ENCODE assay signal across 8 cellular contexts in the genomic region with DNA sequence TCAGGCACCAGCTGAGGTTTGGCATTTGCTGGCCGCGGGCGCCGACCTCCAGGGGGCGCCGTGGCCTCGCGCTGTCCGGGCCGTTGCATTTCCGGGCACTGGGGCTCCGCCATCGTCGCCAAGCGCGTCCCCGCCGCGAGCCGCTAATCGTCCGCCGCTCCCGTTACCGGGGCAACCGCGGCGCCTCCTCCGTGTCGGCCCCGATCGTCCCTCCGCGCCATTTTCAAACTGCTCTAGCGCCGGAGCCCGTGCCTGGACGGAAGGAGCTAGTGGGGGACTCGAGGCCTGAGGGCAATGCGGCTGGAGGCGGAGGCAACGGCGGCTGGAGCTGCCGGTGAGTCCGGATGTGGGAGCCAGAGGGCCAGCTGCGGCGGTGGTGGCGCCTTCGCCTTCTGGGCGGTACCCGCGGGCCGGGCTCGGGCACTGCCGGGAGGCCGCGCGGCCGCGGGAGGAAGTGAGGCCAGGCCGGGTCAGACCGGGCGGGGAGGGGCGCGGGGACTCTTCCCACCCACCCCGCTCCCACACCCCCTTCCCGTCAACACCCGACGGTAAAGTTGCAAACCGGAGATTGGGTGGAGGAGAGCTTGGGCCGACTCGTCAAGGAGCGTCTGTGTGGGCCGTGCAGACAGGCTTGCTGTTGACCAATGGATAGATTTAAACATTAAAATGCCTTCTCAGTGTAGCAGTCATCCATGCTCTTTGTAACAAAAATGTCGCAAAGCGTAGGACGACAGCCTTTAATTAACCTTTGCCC. TPM values are rescaled to one million over a fixed set of nuclear protein-coding genes. Genes with fewer than 3 reads are reported as not detected.
DNase-seq lines count a peak whose midpoint lies in the region; ATAC-seq and TF ChIP-seq lines count a peak whose summit lies in the region.

A gene with protein sequence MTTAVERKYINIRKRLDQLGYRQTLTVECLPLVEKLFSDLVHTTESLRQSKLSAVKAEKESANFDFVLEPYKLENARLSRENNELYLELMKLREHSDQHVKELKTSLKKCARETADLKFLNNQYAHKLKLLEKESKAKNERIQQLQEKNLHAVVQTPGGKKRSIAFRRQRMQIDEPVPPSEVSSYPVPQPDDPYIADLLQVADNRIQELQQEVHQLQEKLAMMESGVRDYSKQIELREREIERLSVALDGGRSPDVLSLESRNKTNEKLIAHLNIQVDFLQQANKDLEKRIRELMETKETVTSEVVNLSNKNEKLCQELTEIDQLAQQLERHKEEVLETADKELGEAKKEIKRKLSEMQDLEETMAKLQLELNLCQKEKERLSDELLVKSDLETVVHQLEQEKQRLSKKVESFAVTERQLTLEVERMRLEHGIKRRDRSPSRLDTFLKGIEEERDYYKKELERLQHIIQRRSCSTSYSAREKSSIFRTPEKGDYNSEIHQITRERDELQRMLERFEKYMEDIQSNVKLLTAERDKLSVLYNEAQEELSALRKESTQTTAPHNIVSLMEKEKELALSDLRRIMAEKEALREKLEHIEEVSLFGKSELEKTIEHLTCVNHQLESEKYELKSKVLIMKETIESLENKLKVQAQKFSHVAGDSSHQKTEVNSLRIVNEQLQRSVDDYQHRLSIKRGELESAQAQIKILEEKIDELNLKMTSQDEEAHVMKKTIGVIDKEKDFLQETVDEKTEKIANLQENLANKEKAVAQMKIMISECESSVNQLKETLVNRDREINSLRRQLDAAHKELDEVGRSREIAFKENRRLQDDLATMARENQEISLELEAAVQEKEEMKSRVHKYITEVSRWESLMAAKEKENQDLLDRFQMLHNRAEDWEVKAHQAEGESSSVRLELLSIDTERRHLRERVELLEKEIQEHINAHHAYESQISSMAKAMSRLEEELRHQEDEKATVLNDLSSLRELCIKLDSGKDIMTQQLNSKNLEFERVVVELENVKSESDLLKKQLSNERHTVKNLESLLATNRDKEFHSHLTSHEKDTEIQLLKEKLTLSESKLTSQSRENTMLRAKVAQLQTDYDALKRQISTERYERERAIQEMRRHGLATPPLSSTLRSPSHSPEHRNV (plus strand): TSS at position 220 of the 754 bp plus-strand sequence. CDS start 3,186 bp downstream, outside the sequence.

- CTCF ChIA-PET in Panc1 (lab: Charles Lee) = interaction anchor here (0.5 to 0.9 kb wide), 4 partner anchors 29 to 496 kb away, joined by 3 to 5 read pairs (median 3); no protein-coding TSS in a partner anchor

- H3K36me3 ChIP-seq in KOPT-K1 (ENCODE audit: insufficient read depth, low read length) (peaks cover 23% of the 10 kb centered on the region), Panc1 (ENCODE audit: control insufficient read depth, insufficient read depth, low read length) (peaks cover 2% of the 10 kb centered on the region), muscle layer of duodenum (ENCODE audit: control insufficient read depth in 1 of 2, insufficient read depth in 2 of 2, low read length in 2 of 2) (peaks cover 0 to 7% of the 10 kb centered on the region in 2 donors)

- peaks cover 16% of the 10 kb centered on the region for H3K36me3 Mint-ChIP-seq in activated T-cell treated with anti-CD3 and anti-CD28 coated beads, Interleukin-2, amount 50 U/mL, for 4 hours (ENCODE audit: insufficient read depth)

- H3K4me1 ChIP-seq in Panc1 (ENCODE audit: control insufficient read depth, insufficient read depth, low read length) (peaks cover 15% of the 10 kb centered on the region), muscle layer of duodenum (ENCODE audit: control insufficient read depth in 1 of 2, insufficient read depth in 2 of 2, low read length in 2 of 2) (peaks cover 11 to 19% of the 10 kb centered on the region in 2 donors)

- no peaks in the 10 kb centered on the region for H3K27me3 Mint-ChIP-seq in activated T-cell treated with anti-CD3 and anti-CD28 coated beads, Interleukin-2, amount 50 U/mL, for 4 hours (ENCODE audit: low read depth)

- DNase-seq in Daoy (ENCODE audit: low read depth) (peak; percentile 89), Panc1 (ENCODE audit: low read depth, low spot score) (peak; percentile 61)
- DNase-seq in activated T-cell treated with anti-CD3 and anti-CD28 coated beads, Interleukin-2, amount 50 U/mL, for 4 hours = peak; percentile 85
- DNase-seq in stimulated activated CD8-positive, alpha-beta memory T cell treated with anti-CD3 and anti-CD28 coated beads, Interleukin-7, amount 100 ng/mL, for 24 hours (ENCODE audit: low read depth) = peak; percentile 76

- intact Hi-C loops in Panc1 (cut with micrococcal nuclease; ENCODE audit: unreplicated experiment) = loop anchor here (5.0 kb wide), 1 partner anchor 353 kb away; no protein-coding TSS in a partner anchor

- peak within 1 kb of the TSS; percentile 95 for H3K4me3 Mint-ChIP-seq in activated T-cell treated with anti-CD3 and anti-CD28 coated beads, Interleukin-2, amount 50 U/mL, for 4 hours

- ATAC-seq in GM21825 (IDR thresholded peaks at IDR 0.05; ENCODE audit: unreplicated experiment) (peak; percentile 79), Panc1 (peak; percentile 93), esophagus mucosa (peak; percentile 94)
- peak; percentile 81 to 88 for ATAC-seq in activated T-cell treated with anti-CD3 and anti-CD28 coated beads, Interleukin-2, amount 50 U/mL, for 4 hours

- no TSS peak for BruUV-seq in Panc1 (replicated peaks; lab: Mats Ljungman, UMichigan)

- peak within 1 kb of the TSS; percentile 85 for H3K27ac ChIP-seq in KOPT-K1 (ENCODE audit: low read depth, low read length, poor library complexity, severe bottlenecking)
- H3K27ac ChIP-seq in Panc1 (ENCODE audit: low read length) = peak within 1 kb of the TSS; percentile 88
- peak within 1 kb of the TSS; percentile 87 for H3K27ac ChIP-seq in muscle layer of duodenum (ENCODE audit: low read length)

- POLR2A ChIA-PET in Panc1 (lab: Charles Lee) = interaction anchor here (0.6 to 0.9 kb wide), 4 partner anchors 12 to 491 kb away, joined by 3 to 5 read pairs (median 3); partner anchors contain the start of gene AASDH

- H3K9me3 ChIP-seq in KOPT-K1 (ENCODE audit: insufficient read depth, low read length, poor library complexity, severe bottlenecking) (no peaks in the 10 kb centered on the region), Panc1 (ENCODE audit: control insufficient read depth, insufficient read depth, low read depth, low read length) (no peaks in the 10 kb centered on the region), muscle layer of duodenum (ENCODE audit: control insufficient read depth in 1 of 2, low read length in 2 of 2) (no peaks in the 10 kb centered on the region)

- H3K9me3 Mint-ChIP-seq in activated T-cell treated with anti-CD3 and anti-CD28 coated beads, Interleukin-2, amount 50 U/mL, for 4 hours = peaks cover 6% of the 10 kb centered on the region

- peak; percentile 92 for TF ChIP-seq CTCF in Panc1 (IDR thresholded peaks at IDR 0.05)

- in situ Hi-C loops in Panc1 (cut with HindIII; ENCODE audit: low pct_unique_long_range_greater_than_20kb, low sequenced_read_pairs) = no loop called here

- H3K4me1 Mint-ChIP-seq in activated T-cell treated with anti-CD3 and anti-CD28 coated beads, Interleukin-2, amount 50 U/mL, for 4 hours (ENCODE audit: low read depth) = peaks cover 46% of the 10 kb centered on the region

- peak within 1 kb of the TSS; percentile 60 to 90 for H3K4me3 ChIP-seq in Panc1 (ENCODE audit: low read depth in 2 of 2, low read length in 2 of 2)
- peak within 1 kb of the TSS; percentile 69 to 89 for H3K4me3 ChIP-seq in muscle layer of duodenum (ENCODE audit: low read depth in 1 of 2, low read length in 2 of 2)

- H3K27me3 ChIP-seq in Panc1 (ENCODE audit: control insufficient read depth, insufficient read depth, low read length) (no peaks in the 10 kb centered on the region), muscle layer of duodenum (ENCODE audit: low read depth, low read length) (no peaks in the 10 kb centered on the region)

RNA-seq across cellular contexts. Expression of the gene that starts here (rescaled TPM):
- total RNA-seq in Daoy (2014; rRNA removed; shearing (Covaris generic)) = 5.4 and 5.5 TPM in 2 replicates
- total RNA-seq in Panc1 (2021; ENCODE audit: unreplicated experiment) (9.5 TPM), esophagus mucosa (4.0 TPM)
- 2.4 TPM for polyA plus RNA-seq in Panc1 (2012; ENCODE audit: insufficient read length)
- total RNA-seq in activated T-cell treated with anti-CD3 and anti-CD28 coated beads, Interleukin-2, amount 50 U/mL, for 4 hours = 10 to 100 TPM; 14.4 to 15.5 (median 14.7) TPM

Comparison
In these comparisons a context has a peak if more than half of its experiments do, and no peak if none do; other contexts are left out.
1. Peak in every context shown above with its lines: DNase-seq, ATAC-seq, H3K4me3 ChIP-seq and H3K27ac ChIP-seq.